ENCODE assay signal across 8 cellular contexts in genomic region chr1:40625076-40625475, GRCh38. TPM values are rescaled to one million over a fixed set of nuclear protein-coding genes. Genes with fewer than 3 reads are reported as not detected.
DNase-seq lines count a peak whose midpoint lies in the region; ATAC-seq, FAIRE-seq and TF ChIP-seq lines count a peak whose summit lies in the region.

No MANE protein-coding gene starts in this region.

- no peak overlapping the region for H3K18ac ChIP-seq in H1 (ENCODE audit: extremely low read depth, low read length)

- no peak overlapping the region for H3K56ac ChIP-seq in H1 (replicated peaks; ENCODE audit: insufficient read length, low read depth, low read length)

- no peaks in the 10 kb centered on the region for H3K9me3 ChIP-seq in H1 (ENCODE audit: insufficient read depth in 2 of 2, low read depth in 1 of 2, low read length in 1 of 2)

- H3K14ac ChIP-seq in H1 (ENCODE audit: insufficient read length), result no peak overlapping the region

- no peaks in the 10 kb centered on the region for H3K79me1 ChIP-seq in H1 (ENCODE audit: low read depth, low read length)

- TF ChIP-seq CTCF in H1 (IDR thresholded peaks at IDR 0.05; ENCODE audit: control extremely low read depth in 1 of 3, insufficient read depth in 1 of 3, low read depth in 1 of 3, low read length in 3 of 3), result peak; percentile 53 to 60 (median 58)
- peak; percentile 64 for TF ChIP-seq CTCF in retinal pigment epithelial cell (conservative IDR thresholded peaks at IDR 0.05; ENCODE audit: low read depth, low read length)

- no peaks in the 10 kb centered on the region for H3K36me3 Mint-ChIP-seq in activated naive CD4-positive, alpha-beta T cell treated with anti-CD3 and anti-CD28 coated beads for 36 hours (ENCODE audit: low read depth)
- H3K36me3 Mint-ChIP-seq in immature natural killer cell, result no peaks in the 10 kb centered on the region

- no peak overlapping the region for H2AK5ac ChIP-seq in H1 (ENCODE audit: low read depth, low read length)

- CTCF ChIA-PET in activated naive CD4-positive, alpha-beta T cell treated with anti-CD3 and anti-CD28 coated beads for 36 hours (lab: Charles Lee), result interaction anchor here (0.6 to 1.1 kb wide), 3 partner anchors 141 to 616 kb away, joined by 3 read pairs; no protein-coding TSS in a partner anchor
- CTCF ChIA-PET in H1 (lab: Charles Lee; ENCODE audit: partially characterized antibody), result interaction anchor here (0.6 to 24.9 kb wide), 20 partner anchors 8 to 326 kb away, joined by 3 to 684 read pairs (median 4); partner anchors contain the start of genes NFYC and RIMS3

- H3K4me1 ChIP-seq in H1 (replicated peaks in 1 of 4; ENCODE audit: control insufficient read depth in 3 of 4, insufficient read depth in 4 of 4, low read length in 3 of 4), result no peaks in the 10 kb centered on the region

- no peaks in the 10 kb centered on the region for H3K27me3 Mint-ChIP-seq in activated naive CD4-positive, alpha-beta T cell treated with anti-CD3 and anti-CD28 coated beads for 36 hours (ENCODE audit: low read depth)
- H3K27me3 Mint-ChIP-seq in immature natural killer cell (ENCODE audit: low read depth in 3 of 3), result peaks cover 2 to 3% (median 3%) of the 10 kb centered on the region in 3 donors

- no peak overlapping the region for H2BK5ac ChIP-seq in H1 (ENCODE audit: low read depth, low read length)

- H2BK15ac ChIP-seq in H1 (ENCODE audit: low read length), result no peak overlapping the region

- no peak overlapping the region for H2BK120ac ChIP-seq in H1 (replicated peaks; ENCODE audit: low read depth, low read length)

- H3K23me2 ChIP-seq in H1 (ENCODE audit: low read depth, low read length), result no peaks in the 10 kb centered on the region

- peak; percentile 58 for DNase-seq in activated naive CD4-positive, alpha-beta T cell treated with anti-CD3 and anti-CD28 coated beads for 36 hours
- no peak for DNase-seq in activated naive CD4-positive, alpha-beta T cell (lab: John Stamatoyannopoulos, UW)
- peak; percentile 30 for DNase-seq in NCI-H69 (lab: John Stamatoyannopoulos, UW)
- no peak for DNase-seq in H1 (ENCODE audit: low read depth in 1 of 2, low spot score in 2 of 2)
- no peak for DNase-seq in retinal pigment epithelial cell (ENCODE audit: low read depth)
- DNase-seq in immature natural killer cell, result no peak

- no peak for ATAC-seq in HG03378 (IDR thresholded peaks at IDR 0.05; ENCODE audit: unreplicated experiment)
- ATAC-seq in HG02870 (IDR thresholded peaks at IDR 0.05; ENCODE audit: unreplicated experiment), result no peak

- H3K27ac Mint-ChIP-seq in activated naive CD4-positive, alpha-beta T cell treated with anti-CD3 and anti-CD28 coated beads for 36 hours, result no peak overlapping the region
- no peak overlapping the region for H3K27ac Mint-ChIP-seq in immature natural killer cell

- H3K4me3 Mint-ChIP-seq in activated naive CD4-positive, alpha-beta T cell treated with anti-CD3 and anti-CD28 coated beads for 36 hours, result no peak overlapping the region
- no peak overlapping the region for H3K4me3 Mint-ChIP-seq in immature natural killer cell

- H3K4me2 ChIP-seq in H1 (ENCODE audit: insufficient read depth in 1 of 2, low read depth in 2 of 2, low read length in 2 of 2), result no peak overlapping the region

- H3K36me3 ChIP-seq in H1 (ENCODE audit: control insufficient read depth in 2 of 4, insufficient read depth in 4 of 4, low read length in 3 of 4), result peaks cover 0 to 5% (median 0%) of the 10 kb centered on the region in 4 experiments; a peak in 2 of 8 replicates

- peaks cover 20% of the 10 kb centered on the region for H3K4me1 Mint-ChIP-seq in activated naive CD4-positive, alpha-beta T cell treated with anti-CD3 and anti-CD28 coated beads for 36 hours (ENCODE audit: low read depth)
- H3K4me1 Mint-ChIP-seq in immature natural killer cell, result peaks cover 20 to 22% of the 10 kb centered on the region in 2 donors

- no peak overlapping the region for H3K4ac ChIP-seq in H1 (replicated peaks; ENCODE audit: insufficient read length, low read depth, low read length)

- no peaks in the 10 kb centered on the region; a peak in 1 of 7 replicates for H3K27me3 ChIP-seq in H1 (replicated peaks in 1 of 4; ENCODE audit: control insufficient read depth in 3 of 4, extremely low read depth in 1 of 4, insufficient read depth in 3 of 4, low read length in 3 of 4)

- H2BK12ac ChIP-seq in H1 (ENCODE audit: low read depth, low read length), result no peak overlapping the region

- no peak overlapping the region for H4K5ac ChIP-seq in H1 (ENCODE audit: insufficient read length, low read depth, low read length)

- H2AFZ ChIP-seq in H1 (ENCODE audit: low read length), result no peak overlapping the region

- TF ChIP-seq RAD21 in H1 (IDR thresholded peaks at IDR 0.05 in 1 of 2, conservative IDR thresholded peaks at IDR 0.05 in 1 of 2; ENCODE audit: low read depth in 2 of 2, low read length in 2 of 2), result peak; percentile 57 to 63

- H4K20me1 ChIP-seq in H1 (replicated peaks in 1 of 2; ENCODE audit: control insufficient read depth in 1 of 2, insufficient read depth in 2 of 2, low read length in 2 of 2), result no peaks in the 10 kb centered on the region

- H3K9me3 Mint-ChIP-seq in activated naive CD4-positive, alpha-beta T cell treated with anti-CD3 and anti-CD28 coated beads for 36 hours, result no peaks in the 10 kb centered on the region
- H3K9me3 Mint-ChIP-seq in immature natural killer cell, result no peaks in the 10 kb centered on the region

- H3K4me3 ChIP-seq in H1 (ENCODE audit: extremely low read depth in 1 of 4, insufficient read depth in 2 of 4, low read depth in 3 of 4, low read length in 4 of 4) (no peak overlapping the region), retinal pigment epithelial cell (ENCODE audit: low read length) (no peak overlapping the region)

- no peak for TF ChIP-seq POLR2A in H1 (IDR thresholded peaks at IDR 0.05; ENCODE audit: control extremely low read depth in 1 of 2, low read depth in 2 of 2, low read length in 2 of 2)

- FAIRE-seq in H1 (lab: Jason Lieb, UNC), result no peak

- no peak overlapping the region for H4K8ac ChIP-seq in H1 (ENCODE audit: extremely low read depth, insufficient read depth, low read length)

- no peaks in the 10 kb centered on the region for H3K79me2 ChIP-seq in H1 (ENCODE audit: control insufficient read depth in 1 of 2, insufficient read depth in 2 of 2, low read length in 2 of 2)

- no peak overlapping the region for H3K27ac ChIP-seq in H1 (ENCODE audit: low read depth, low read length)

- intact Hi-C loops in activated naive CD4-positive, alpha-beta T cell treated with anti-CD3 and anti-CD28 coated beads for 36 hours (cut with micrococcal nuclease), result loop anchor here (5.0 kb wide), 2 partner anchors 147 to 227 kb away; no protein-coding TSS in a partner anchor

- no peak for TF ChIP-seq EP300 in H1 (IDR thresholded peaks at IDR 0.05; ENCODE audit: borderline replicate concordance in 1 of 2, low read depth in 2 of 2, low read length in 2 of 2)

- 84% methylated on average over 4 of the region's 4 CpGs; no CpG with 5 or more reads in 1 of the 2 experiments for WGBS in H1 (ENCODE audit: extremely low coverage in 1 of 2, insufficient coverage in 1 of 2, insufficient read length in 1 of 2, insufficient replicate concordance in 2 of 2, low coverage in 1 of 2, low lambda C conversion rate in 2 of 2, missing lambda C conversion rate in 1 of 2), 2 experiments

- no peak overlapping the region for H3K9ac ChIP-seq in H1 (replicated peaks in 1 of 4; ENCODE audit: extremely low read depth in 1 of 4, low read depth in 3 of 4, low read length in 3 of 4)

- no peak overlapping the region for H3K23ac ChIP-seq in H1 (ENCODE audit: insufficient read length)

- POLR2A ChIA-PET in H1 (lab: Charles Lee; ENCODE audit: partially characterized antibody), result interaction anchor here (0.8 to 2.0 kb wide), 3 partner anchors 12 to 67 kb away, joined by 3 to 6 read pairs (median 3); partner anchors contain the start of gene NFYC

- no peak overlapping the region for H4K91ac ChIP-seq in H1 (replicated peaks; ENCODE audit: insufficient read length, low read length)

- H2BK20ac ChIP-seq in H1 (ENCODE audit: low read length), result no peak overlapping the region

TF ChIP-seq in H1, 55 proteins besides CTCF, POLR2A, EP300 and RAD21:
- no peak for TF ChIP-seq TAF7 (optimal IDR thresholded peaks at IDR 0.05; ENCODE audit: borderline replicate concordance, low read depth, low read length)
- no peak for TF ChIP-seq NANOG (IDR thresholded peaks at IDR 0.05; ENCODE audit: insufficient read depth, low read depth, low read length, poor library complexity, severe bottlenecking)
- no peak for TF ChIP-seq KDM1A (IDR thresholded peaks at IDR 0.05; ENCODE audit: borderline replicate concordance, low read length)
- no peak for TF ChIP-seq HDAC6 (IDR thresholded peaks at IDR 0.05; ENCODE audit: low read depth, low read length)
- no peak for TF ChIP-seq ZNF274 (IDR thresholded peaks at IDR 0.05; ENCODE audit: borderline replicate concordance, extremely low read depth, low read length)
- TF ChIP-seq ASH2L (IDR thresholded peaks at IDR 0.05; ENCODE audit: low read length), result no peak
- TF ChIP-seq TCF12 (IDR thresholded peaks at IDR 0.05; ENCODE audit: low read depth, low read length), result no peak
- TF ChIP-seq BRCA1 (IDR thresholded peaks at IDR 0.05; ENCODE audit: low read depth, low read length), result no peak

RNA-seq across cellular contexts. Expression of gene RIMS3, which starts 40.4 kb away (rescaled TPM):
- 1 to 10 TPM; 3.6 to 3.7 TPM for total RNA-seq in activated naive CD4-positive, alpha-beta T cell treated with anti-CD3 and anti-CD28 coated beads for 36 hours
- 20.6 and 21.0 TPM in 2 replicates for total RNA-seq in H1 (2021; fragmentation: NEBNext Ultra II Directional; extraction: Animal tissue kit (Norgen Biotek cat#: 25700))
- 13.3 and 20.6 TPM in 2 replicates for polyA plus RNA-seq in H1 (2011; rRNA removed)
- 16.6 TPM for polyA plus RNA-seq in H1 (2011; cell fraction: cytosol; rRNA removed)
- polyA plus RNA-seq in H1 (2011; cell fraction: nucleus; rRNA removed), result 43.0 TPM
- polyA plus RNA-seq in H1 (2012, experiment 1 of 2), result 12.5 to 18.2 TPM (median 14.1 TPM) in 4 replicates
- 12.9 TPM for polyA plus RNA-seq in H1 (2012, experiment 2 of 2)
- polyA plus RNA-seq in H1 (2013, experiment 1 of 2), result 7.6 TPM
- 7.2 TPM for polyA plus RNA-seq in H1 (2013, experiment 2 of 2)
- 29.3 and 29.9 TPM in 2 replicates for polyA minus RNA-seq in H1 (2011; rRNA and poly(A)+ RNA removed)
- polyA minus RNA-seq in H1 (2011; cell fraction: cytosol; rRNA and poly(A)+ RNA removed), result 12.0 TPM
- polyA minus RNA-seq in H1 (2011; cell fraction: nucleus; rRNA and poly(A)+ RNA removed), result 11.7 TPM
- polyA plus RNA-seq in immature natural killer cell, result 1 to 10 TPM in 2 of 3 donors, under 1 TPM in 1; 0.31 to 1.7 (median 1.3) TPM

Comparison
In these comparisons a context has a peak if more than half of its experiments do, and no peak if none do; other contexts are left out.
1. DNase-seq: peak in activated naive CD4-positive, alpha-beta T cell treated with anti-CD3 and anti-CD28 coated beads for 36 hours (single experiment) and NCI-H69 (single experiment); none in activated naive CD4-positive, alpha-beta T cell (0 of 4), H1 (0 of 2), retinal pigment epithelial cell (single experiment) and immature natural killer cell (0 of 3).